ENCODE assay signal across 14 cellular contexts in the genomic region with DNA sequence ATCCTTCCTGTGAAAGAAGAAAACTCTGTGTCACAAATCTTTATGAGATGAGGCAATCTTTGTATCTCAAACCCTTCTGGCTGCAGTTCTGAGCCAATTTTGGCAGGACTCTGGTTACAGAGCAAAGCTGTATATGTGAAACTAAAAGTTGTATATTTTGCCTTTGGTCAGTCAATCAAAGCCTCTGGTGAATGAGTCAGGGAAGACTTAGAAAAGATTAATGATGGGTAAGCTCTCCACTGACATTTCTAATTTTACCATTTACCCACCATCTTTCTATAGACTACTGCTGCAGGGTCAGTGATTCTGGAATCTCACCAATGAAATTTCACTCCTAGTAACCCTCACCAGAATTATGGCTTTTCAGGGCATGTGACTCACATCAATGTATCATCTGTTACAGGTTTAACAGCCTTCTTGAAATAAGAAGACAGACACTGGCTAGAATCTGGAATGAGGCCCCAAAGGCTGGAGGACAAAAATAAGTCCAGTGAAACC. TPM values are rescaled to one million over a fixed set of nuclear protein-coding genes. Genes with fewer than 3 reads are reported as not detected.
DNase-seq lines count a peak whose midpoint lies in the region; ATAC-seq, FAIRE-seq and TF ChIP-seq lines count a peak whose summit lies in the region.
"Had no signal": no experiment of that assay in that cellular context is flagged by ENCODE, and none has a peak within 500 bp of the region (broad histone marks: within the 10 kb centered on the region; RNA-seq: fewer than 3 reads in every experiment).

No MANE protein-coding gene starts in this region.

- no peak for DNase-seq in T-helper 2 cell treated with Interferon-gamma antibody and Interleukin-4, amounts not matched to agents 5 μg/mL and 100 μg/mL, for 36 hours (ENCODE audit: low spot score)
- DNase-seq in T-helper 2 cell (no peak), K562 (ENCODE audit: extremely low read depth in 1 of 4, low spot score in 3 of 4) (no peak), iris pigment epithelial cell (ENCODE audit: low read depth) (peak; percentile 86), aorta (no peak), left colon (no peak), endodermal cell (no peak), GM19239 (ENCODE audit: insufficient read length, low spot score) (no peak)
- DNase-seq: activated T-cell treated with anti-CD3 and anti-CD28 coated beads, Interleukin-2, amount 50 U/mL, for 1 hour; cerebellar nuclear complex; mucosa of descending colon; spleen had no signal

- POLR2A ChIA-PET in K562 (lab: Yijun Ruan, JAX) = interaction anchor here (0.6 kb wide), 1 partner anchor 20 kb away, joined by 3 read pairs; no protein-coding TSS in a partner anchor

- BruUV-seq in K562 (replicated peaks; lab: Mats Ljungman, UMichigan) = no TSS peak

- H3K27me3 Mint-ChIP-seq in T-helper 2 cell treated with Interferon-gamma antibody and Interleukin-4, amounts not matched to agents 5 μg/mL and 100 μg/mL, for 36 hours (ENCODE audit: low read depth) = no peaks in the 10 kb centered on the region
- H3K27me3 Mint-ChIP-seq in endodermal cell (ENCODE audit: insufficient read depth) = no peaks in the 10 kb centered on the region

- no peak for TF ChIP-seq RAD21 in K562 (CRISPR knock-in tag; conservative IDR thresholded peaks at IDR 0.05 in 1 of 2, IDR thresholded peaks at IDR 0.05 in 1 of 2)

- CTCF ChIA-PET in K562 (lab: Yijun Ruan, JAX; ENCODE audit: low intra/inter-chr PET ratio) = no interaction called here

- H3K4me3 ChIP-seq in K562 (no peak overlapping the region), aorta (ENCODE audit: low read length in 2 of 2) (no peak overlapping the region), endodermal cell (ENCODE audit: low read length) (no peak overlapping the region)
- H3K4me3 ChIP-seq: A549, GM23338, mucosa of descending colon, spleen had no signal

- H3K79me2 ChIP-seq in K562 (ENCODE audit: control insufficient read depth, insufficient read depth, low read length) = no peaks in the 10 kb centered on the region

- no peaks in the 10 kb centered on the region for H4K20me1 ChIP-seq in K562 (replicated peaks; ENCODE audit: control insufficient read depth, insufficient read depth, low read length)

- peak overlapping the region; percentile 41 for H3K27ac Mint-ChIP-seq in T-helper 2 cell treated with Interferon-gamma antibody and Interleukin-4, amounts not matched to agents 5 μg/mL and 100 μg/mL, for 36 hours
- H3K27ac Mint-ChIP-seq in endodermal cell = no peak overlapping the region
- H3K27ac Mint-ChIP-seq: GM23338 had no signal

- H3K4me3 Mint-ChIP-seq in T-helper 2 cell treated with Interferon-gamma antibody and Interleukin-4, amounts not matched to agents 5 μg/mL and 100 μg/mL, for 36 hours = no peak overlapping the region
- no peak overlapping the region for H3K4me3 Mint-ChIP-seq in endodermal cell
- H3K4me3 Mint-ChIP-seq: GM23338 had no signal

- H3K9me3 ChIP-seq in K562 (replicated peaks; ENCODE audit: control insufficient read depth, insufficient read depth, low read depth, low read length) = no peaks in the 10 kb centered on the region
- no peaks in the 10 kb centered on the region for H3K9me3 ChIP-seq in aorta (ENCODE audit: control insufficient read depth, low read length)
- no peaks in the 10 kb centered on the region for H3K9me3 ChIP-seq in endodermal cell (ENCODE audit: control insufficient read depth, low read length)
- H3K9me3 ChIP-seq: A549, mucosa of descending colon, spleen had no signal

- H3K4me2 ChIP-seq in K562 (ENCODE audit: insufficient read depth, low read length) = no peak overlapping the region
- H3K4me2 ChIP-seq: A549, GM23338 had no signal

- TF ChIP-seq EP300 in K562 (IDR thresholded peaks at IDR 0.05; ENCODE audit: low read length) = no peak

- no peak overlapping the region for H3K9ac ChIP-seq in K562 (ENCODE audit: insufficient read depth in 1 of 2, low read depth in 2 of 2, low read length in 2 of 2)
- no peak overlapping the region for H3K9ac ChIP-seq in endodermal cell (ENCODE audit: extremely low read depth, low read length, poor library complexity, severe bottlenecking)

- H3K9me3 Mint-ChIP-seq in T-helper 2 cell treated with Interferon-gamma antibody and Interleukin-4, amounts not matched to agents 5 μg/mL and 100 μg/mL, for 36 hours = peaks cover 1% of the 10 kb centered on the region
- H3K9me3 Mint-ChIP-seq in endodermal cell = no peaks in the 10 kb centered on the region
- H3K9me3 Mint-ChIP-seq: GM23338 had no signal

- H3K4me1 Mint-ChIP-seq in T-helper 2 cell treated with Interferon-gamma antibody and Interleukin-4, amounts not matched to agents 5 μg/mL and 100 μg/mL, for 36 hours (ENCODE audit: low read depth) = peaks cover 63% of the 10 kb centered on the region
- peaks cover 9% of the 10 kb centered on the region for H3K4me1 Mint-ChIP-seq in endodermal cell
- H3K4me1 Mint-ChIP-seq: GM23338 had no signal

- peaks cover 9% of the 10 kb centered on the region; the same call in 1 of the 3 replicates for H3K36me3 ChIP-seq in K562 (ENCODE audit: control insufficient read depth, insufficient read depth, low read length)
- H3K36me3 ChIP-seq in aorta (ENCODE audit: control insufficient read depth in 1 of 2, insufficient read depth in 2 of 2, low read length in 1 of 2) = no peaks in the 10 kb centered on the region
- peaks cover 31% of the 10 kb centered on the region for H3K36me3 ChIP-seq in endodermal cell (ENCODE audit: control insufficient read depth, insufficient read depth, low read length)
- H3K36me3 ChIP-seq: spleen had no signal

- peaks cover 77% of the 10 kb centered on the region for H3K36me3 Mint-ChIP-seq in T-helper 2 cell treated with Interferon-gamma antibody and Interleukin-4, amounts not matched to agents 5 μg/mL and 100 μg/mL, for 36 hours (ENCODE audit: low read depth)
- H3K36me3 Mint-ChIP-seq in endodermal cell (ENCODE audit: low read depth) = peaks cover 10% of the 10 kb centered on the region

- FAIRE-seq in K562 (lab: Jason Lieb, UNC) (no peak), GM19239 (lab: Jason Lieb, UNC) (no peak)
- FAIRE-seq: A549 had no signal

- no peak for TF ChIP-seq POLR2A in K562 (conservative IDR thresholded peaks at IDR 0.05)

- TF ChIP-seq CTCF in K562 (IDR thresholded peaks at IDR 0.05 in 2 of 3, conservative IDR thresholded peaks at IDR 0.05 in 1 of 3; ENCODE audit: insufficient read depth in 2 of 3, low read depth in 1 of 3, low read length in 3 of 3) = no peak
- no peak for TF ChIP-seq CTCF in endodermal cell (conservative IDR thresholded peaks at IDR 0.05)

- no peaks in the 10 kb centered on the region for H3K9me1 ChIP-seq in K562 (ENCODE audit: control insufficient read depth, insufficient read depth, low read length)

- intact Hi-C loops in K562 (cut with micrococcal nuclease) = loop anchor here (5.0 kb wide), 1 partner anchor 105 kb away; no protein-coding TSS in a partner anchor
- intact Hi-C loops in aorta (cut with DNase I) = loop anchor here in 1 of 2 donors (2.0 kb wide), 1 partner anchor 25 kb away; no protein-coding TSS in a partner anchor
- intact Hi-C loops in left colon (cut with DNase I, micrococcal nuclease) = no loop called here

- H3K27ac ChIP-seq in K562 (ENCODE audit: extremely low read depth, low read depth, low read length) = no peak overlapping the region
- H3K27ac ChIP-seq in aorta (ENCODE audit: low read depth in 1 of 2, low read length in 2 of 2) = peak overlapping the region in 1 of 2 donors; percentile 32
- H3K27ac ChIP-seq in endodermal cell (ENCODE audit: low read depth, low read length) = no peak overlapping the region
- H3K27ac ChIP-seq: A549 had no signal

- ATAC-seq in K562 = no peak
- ATAC-seq in aorta (ENCODE audit: low FRiP score) = peak; percentile 62
- no peak for ATAC-seq in left colon
- ATAC-seq: A549, GM23338, mucosa of descending colon had no signal

- H3K4me1 ChIP-seq in K562 (replicated peaks in 1 of 2; ENCODE audit: control insufficient read depth in 2 of 2, insufficient read depth in 2 of 2, low read length in 2 of 2) (peaks cover 10 to 23% of the 10 kb centered on the region in 2 experiments), aorta (ENCODE audit: control insufficient read depth in 1 of 2, insufficient read depth in 2 of 2, low read length in 2 of 2) (peaks cover 3 to 6% of the 10 kb centered on the region in 2 donors), endodermal cell (ENCODE audit: control insufficient read depth, insufficient read depth, low read length) (no peaks in the 10 kb centered on the region)
- H3K4me1 ChIP-seq: A549 had no signal

- in situ Hi-C loops in K562 (cut with MboI) = no loop called here

- no peaks in the 10 kb centered on the region for H3K27me3 ChIP-seq in K562 (ENCODE audit: control insufficient read depth in 2 of 2, insufficient read depth in 2 of 2, low read length in 2 of 2)
- H3K27me3 ChIP-seq in aorta (ENCODE audit: control insufficient read depth in 1 of 2, insufficient read depth in 2 of 2, low read length in 1 of 2) = no peaks in the 10 kb centered on the region
- H3K27me3 ChIP-seq in endodermal cell (ENCODE audit: control insufficient read depth, insufficient read depth, low read length, poor library complexity, severe bottlenecking) = no peaks in the 10 kb centered on the region
- H3K27me3 ChIP-seq: spleen had no signal

- H2AFZ ChIP-seq in K562 (ENCODE audit: low read depth, low read length) = no peak overlapping the region
- H2AFZ ChIP-seq: GM23338 had no signal

RNA-seq across cellular contexts. Expression of gene USP35, which starts 43.3 kb away (rescaled TPM):
- 11.2 and 24.7 TPM in 2 replicates for total RNA-seq in K562 (2011; cell fraction: chromatin; rRNA removed; ENCODE audit: low replicate concordance)
- total RNA-seq in K562 (2011; cell fraction: nucleolus; rRNA removed) = 14.8 and 15.9 TPM in 2 replicates
- 11.8 and 13.5 TPM in 2 replicates for total RNA-seq in K562 (2011; cell fraction: nucleoplasm; rRNA removed)
- 3.3 and 4.8 TPM in 2 replicates for total RNA-seq in K562 (2014; rRNA removed)
- 1.6 and 2.1 TPM in 2 replicates for total RNA-seq in K562 (2014; rRNA removed; fragmentation: Illumina TruSeq; extraction: Trizol)
- 2.4 and 3.3 TPM in 2 replicates for total RNA-seq in K562 (2015; rRNA removed; fragmentation: Illumina TruSeq; extraction: Trizol)
- 3.8 and 4.1 TPM in 2 replicates for total RNA-seq in K562 (2021)
- polyA plus RNA-seq in K562 (2011; rRNA removed) = 3.9 and 4.4 TPM in 2 replicates
- polyA plus RNA-seq in K562 (2011; cell fraction: cytosol; rRNA removed) = 3.2 and 3.9 TPM in 2 replicates
- polyA plus RNA-seq in K562 (2011; cell fraction: nucleus; rRNA removed) = 23.4 and 38.4 TPM in 2 replicates
- polyA plus RNA-seq in K562 (2012) = 3.9 and 6.0 TPM in 2 replicates
- 3.0 and 3.6 TPM in 2 replicates for polyA plus RNA-seq in K562 (2014; fragmentation: Illumina TruSeq; extraction: Trizol)
- under 1 TPM; 0.01 to 0.07 TPM for polyA plus RNA-seq in K562 (2014; fragmentation: Nextera tagmentation; extraction: Ambion mirVana)
- polyA plus RNA-seq in K562 (2014; rRNA removed) = 3.6 and 4.0 TPM in 2 replicates
- 1.7 and 1.8 TPM in 2 replicates for polyA minus RNA-seq in K562 (2011; rRNA and poly(A)+ RNA removed)
- polyA minus RNA-seq in K562 (2011; cell fraction: cytosol; rRNA and poly(A)+ RNA removed) = 1.1 and 3.0 TPM in 2 replicates
- 6.1 and 7.2 TPM in 2 replicates for polyA minus RNA-seq in K562 (2011; cell fraction: nucleus; rRNA and poly(A)+ RNA removed)
- 10 to 100 TPM; 26.8 to 28.0 TPM for total RNA-seq in aorta
- 10 to 100 TPM in 1 of 2 donors, 1 to 10 TPM in 1; 3.0 to 18.7 TPM for polyA plus RNA-seq in aorta
- 1 to 10 TPM; 5.4 to 7.4 TPM for total RNA-seq in left colon
- 10 to 100 TPM in 1 of 2 donors, 1 to 10 TPM in 1; 8.6 to 11.2 TPM for total RNA-seq in endodermal cell
- 8.2 TPM for polyA plus RNA-seq in endodermal cell (2013, experiment 1 of 2)
- polyA plus RNA-seq in endodermal cell (2013, experiment 2 of 2) = 6.9 TPM

RNA-seq across cellular contexts. Expression of gene KCTD21, which starts 43.6 kb away (rescaled TPM):
- 3.6 and 6.5 TPM in 2 replicates for total RNA-seq in K562 (2011; cell fraction: chromatin; rRNA removed; ENCODE audit: low replicate concordance)
- 3.0 and 4.7 TPM in 2 replicates for total RNA-seq in K562 (2011; cell fraction: nucleolus; rRNA removed)
- total RNA-seq in K562 (2011; cell fraction: nucleoplasm; rRNA removed) = 4.0 and 7.8 TPM in 2 replicates
- total RNA-seq in K562 (2014; rRNA removed) (1.5 and 2.1 TPM in 2 replicates), K562 (2014; rRNA removed; fragmentation: Illumina TruSeq; extraction: Trizol) (1.7 and 1.9 TPM in 2 replicates), K562 (2015; rRNA removed; fragmentation: Illumina TruSeq; extraction: Trizol) (2.0 and 2.4 TPM in 2 replicates), K562 (2021) (2.2 and 2.4 TPM in 2 replicates), aorta (10 to 100 TPM; 14.0 to 16.1 TPM), left colon (10 to 100 TPM in 1 of 2 donors, 1 to 10 TPM in 1; 7.7 to 10.1 TPM), endodermal cell (1 to 10 TPM; 4.1 to 4.6 TPM)
- polyA plus RNA-seq in K562 (2011; rRNA removed) (4.2 and 5.4 TPM in 2 replicates), K562 (2014; fragmentation: Illumina TruSeq; extraction: Trizol) (3.3 and 4.3 TPM in 2 replicates), K562 (2014; fragmentation: Nextera tagmentation; extraction: Ambion mirVana) (under 1 TPM; 0.34 to 0.80 TPM), K562 (2014; rRNA removed) (1.7 and 1.8 TPM in 2 replicates), aorta (1 to 10 TPM; 4.8 to 7.5 TPM)
- polyA plus RNA-seq in K562 (2011; cell fraction: cytosol; rRNA removed) = 5.2 and 5.6 TPM in 2 replicates
- polyA plus RNA-seq in K562 (2011; cell fraction: nucleus; rRNA removed) = 1.3 and 2.4 TPM in 2 replicates
- 4.1 and 5.4 TPM in 2 replicates for polyA plus RNA-seq in K562 (2012)
- 4.0 and 5.1 TPM in 2 replicates for polyA minus RNA-seq in K562 (2011; rRNA and poly(A)+ RNA removed)
- 2.1 and 3.5 TPM in 2 replicates for polyA minus RNA-seq in K562 (2011; cell fraction: cytosol; rRNA and poly(A)+ RNA removed)
- 1.5 and 2.0 TPM in 2 replicates for polyA minus RNA-seq in K562 (2011; cell fraction: nucleus; rRNA and poly(A)+ RNA removed)
- 4.5 TPM for polyA plus RNA-seq in endodermal cell (2013, experiment 1 of 2)
- polyA plus RNA-seq in endodermal cell (2013, experiment 2 of 2) = 4.4 TPM
